Comparison of ENCODE assay signal across 20 cellular contexts in the genomic region with DNA sequence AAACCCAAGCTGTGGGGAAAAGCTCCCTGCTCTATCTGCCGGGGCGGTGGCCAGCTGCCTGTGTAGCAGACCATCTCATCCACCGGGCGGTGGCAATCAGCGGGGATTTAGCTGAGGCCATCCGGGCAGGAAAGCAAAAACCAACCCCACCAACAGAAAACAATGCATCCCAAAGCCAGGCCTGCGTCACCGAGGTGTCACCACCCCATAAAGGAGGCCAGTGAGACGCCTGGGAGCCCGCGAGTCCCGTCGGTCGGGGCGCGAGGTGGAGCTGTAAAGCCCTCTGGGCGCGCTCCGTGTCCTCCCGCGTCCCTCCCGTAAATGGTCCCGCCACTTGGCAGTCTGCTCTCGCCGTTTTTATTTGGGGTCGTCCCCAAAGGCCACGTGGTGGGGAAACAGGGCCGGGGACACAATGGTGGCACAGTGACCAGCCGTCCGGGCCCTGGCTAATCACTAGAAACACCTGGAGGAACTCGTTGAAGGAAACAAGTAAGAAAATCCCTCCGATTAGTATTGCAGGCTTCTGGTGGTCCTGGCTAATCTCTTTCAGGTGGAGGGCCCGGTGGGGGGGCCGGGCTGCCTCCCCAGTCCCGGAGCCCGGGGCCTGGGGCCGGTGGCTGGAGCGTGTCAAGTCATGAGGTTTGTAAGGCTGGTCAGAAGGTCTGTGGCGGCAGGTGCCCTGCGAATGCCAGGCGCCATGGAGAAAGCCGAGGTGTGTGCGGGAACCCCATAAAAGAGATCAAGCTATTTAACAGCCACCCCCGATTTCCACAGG.
A peak's percentile ranks its signal among the peaks of the same experiment; 100 is the strongest.
DNase-seq lines count a peak whose midpoint lies in the region; ATAC-seq and TF ChIP-seq lines count a peak whose summit lies in the region.
"Had no signal": no experiment of that assay in that cellular context is flagged by ENCODE, and none has a peak within 500 bp of the region (broad histone marks: within the 10 kb centered on the region; RNA-seq: fewer than 3 reads in every experiment).

No MANE protein-coding gene starts in this region.

- DNase-seq in heart left ventricle (peak in 2 of 5 donors; percentile 10 to 52), cardiac septum (ENCODE audit: low spot score) (no peak), WERI-Rb-1 (peak; percentile 15), left colon (peak in 1 of 2 donors; percentile 11), ureter (ENCODE audit: low spot score) (peak; percentile 47), OCI-M1 (lab: John Stamatoyannopoulos, UW) (no peak)
- DNase-seq in NK-92 treated with Interleukin-12 subunit alpha and Interleukin-12 subunit beta, amount 100 ng/mL, for 24 hours (lab: John Stamatoyannopoulos, UW): no peak
- DNase-seq in naive thymus-derived CD8-positive, alpha-beta T cell: no peak
- DNase-seq: activated CD4-positive, alpha-beta T cell treated with anti-CD3 and anti-CD28 coated beads, Interleukin-2, amount 10 ng/mL, durations not matched to agents 24 days and 14 days; activated naive CD4-positive, alpha-beta T cell treated with anti-CD3 and anti-CD28 coated beads, Interleukin-2, amount 10 ng/mL, durations not matched to agents 7 days and 5 days; activated T-cell treated with anti-CD3 and anti-CD28 coated beads, Interleukin-2, amount 50 U/mL, for 72 hours; gastrocnemius medialis; GDM1; natural killer cell; NCI-H1694 treated with DMSO at 0.1 percent for 48 hours; NCI-H226; pancreas; Peyer's patch had no signal

- POLR2A ChIA-PET in naive thymus-derived CD8-positive, alpha-beta T cell (lab: Charles Lee): no interaction called here

- no peaks in the 10 kb centered on the region for H3K36me3 ChIP-seq in heart left ventricle
- no peaks in the 10 kb centered on the region for H3K36me3 ChIP-seq in WERI-Rb-1
- H3K36me3 ChIP-seq: gastrocnemius medialis, pancreas, Peyer's patch, SJSA1 had no signal

- TF ChIP-seq POLR2A in heart left ventricle (IDR thresholded peaks at IDR 0.05): no peak

- H3K4me3 ChIP-seq in heart left ventricle (peak overlapping the region in 1 of 12 donors; percentile 3), WERI-Rb-1 (ENCODE audit: low read depth, low read length) (no peak overlapping the region)
- H3K4me3 ChIP-seq: gastrocnemius medialis, pancreas, Peyer's patch, SJSA1 had no signal

- no peaks in the 10 kb centered on the region for H3K9me3 Mint-ChIP-seq in naive thymus-derived CD8-positive, alpha-beta T cell
- H3K9me3 Mint-ChIP-seq: activated CD4-positive, alpha-beta T cell treated with anti-CD3 and anti-CD28 coated beads, Interleukin-2, amount 10 ng/mL, durations not matched to agents 24 days and 14 days; activated naive CD4-positive, alpha-beta T cell treated with anti-CD3 and anti-CD28 coated beads, Interleukin-2, amount 10 ng/mL, durations not matched to agents 7 days and 5 days; activated T-cell treated with anti-CD3 and anti-CD28 coated beads, Interleukin-2, amount 50 U/mL, for 72 hours; natural killer cell had no signal

- H3K27ac Mint-ChIP-seq in naive thymus-derived CD8-positive, alpha-beta T cell: no peak overlapping the region
- H3K27ac Mint-ChIP-seq: activated CD4-positive, alpha-beta T cell treated with anti-CD3 and anti-CD28 coated beads, Interleukin-2, amount 10 ng/mL, durations not matched to agents 24 days and 14 days; activated naive CD4-positive, alpha-beta T cell treated with anti-CD3 and anti-CD28 coated beads, Interleukin-2, amount 10 ng/mL, durations not matched to agents 7 days and 5 days; activated T-cell treated with anti-CD3 and anti-CD28 coated beads, Interleukin-2, amount 50 U/mL, for 72 hours; CD14-positive monocyte; natural killer cell had no signal

- ATAC-seq in heart left ventricle (peak in 3 of 4 donors; percentile 34 to 62 (median 44)), left colon (peak; percentile 28)
- no peak for ATAC-seq in naive thymus-derived CD8-positive, alpha-beta T cell
- ATAC-seq: activated T-cell treated with anti-CD3 and anti-CD28 coated beads, Interleukin-2, amount 50 U/mL, for 72 hours; gastrocnemius medialis; pancreas had no signal

- H3K27me3 ChIP-seq in heart left ventricle (peaks cover 0 to 65% (median 12%) of the 10 kb centered on the region in 9 donors), WERI-Rb-1 (ENCODE audit: insufficient read depth, low read depth, severe bottlenecking) (no peaks in the 10 kb centered on the region)
- H3K27me3 ChIP-seq: pancreas, Peyer's patch, SJSA1 had no signal

- H3K4me1 ChIP-seq in heart left ventricle: peaks cover 0 to 8% (median 0%) of the 10 kb centered on the region in 12 donors
- H3K4me1 ChIP-seq: gastrocnemius medialis, pancreas, Peyer's patch had no signal

- H3K27ac ChIP-seq in heart left ventricle (no peak overlapping the region), WERI-Rb-1 (no peak overlapping the region)
- H3K27ac ChIP-seq: gastrocnemius medialis, pancreas, Peyer's patch, SJSA1 had no signal

- intact Hi-C loops in heart left ventricle (cut with DNase I) (no loop called here), cardiac septum (cut with DNase I) (no loop called here), left colon (cut with DNase I, micrococcal nuclease) (no loop called here)

- H3K4me3 Mint-ChIP-seq in naive thymus-derived CD8-positive, alpha-beta T cell: no peak overlapping the region
- H3K4me3 Mint-ChIP-seq: activated CD4-positive, alpha-beta T cell treated with anti-CD3 and anti-CD28 coated beads, Interleukin-2, amount 10 ng/mL, durations not matched to agents 24 days and 14 days; activated naive CD4-positive, alpha-beta T cell treated with anti-CD3 and anti-CD28 coated beads, Interleukin-2, amount 10 ng/mL, durations not matched to agents 7 days and 5 days; activated T-cell treated with anti-CD3 and anti-CD28 coated beads, Interleukin-2, amount 50 U/mL, for 72 hours; CD14-positive monocyte; natural killer cell had no signal

- no peaks in the 10 kb centered on the region for H3K9me3 ChIP-seq in heart left ventricle
- H3K9me3 ChIP-seq in WERI-Rb-1 (ENCODE audit: severe bottlenecking): peaks cover 2% of the 10 kb centered on the region
- H3K9me3 ChIP-seq: gastrocnemius medialis, pancreas, Peyer's patch, SJSA1 had no signal

- H3K36me3 Mint-ChIP-seq in naive thymus-derived CD8-positive, alpha-beta T cell: peaks cover 0 to 2% (median 0%) of the 10 kb centered on the region in 3 donors
- H3K36me3 Mint-ChIP-seq: activated naive CD4-positive, alpha-beta T cell treated with anti-CD3 and anti-CD28 coated beads, Interleukin-2, amount 10 ng/mL, durations not matched to agents 7 days and 5 days; CD14-positive monocyte; natural killer cell had no signal

- H3K27me3 Mint-ChIP-seq in naive thymus-derived CD8-positive, alpha-beta T cell: peaks cover 15 to 64% (median 35%) of the 10 kb centered on the region in 5 donors

- H3K4me1 Mint-ChIP-seq in naive thymus-derived CD8-positive, alpha-beta T cell: peaks cover 0 to 2% (median under 1%) of the 10 kb centered on the region in 4 donors
- H3K4me1 Mint-ChIP-seq: activated CD4-positive, alpha-beta T cell treated with anti-CD3 and anti-CD28 coated beads, Interleukin-2, amount 10 ng/mL, durations not matched to agents 24 days and 14 days; activated naive CD4-positive, alpha-beta T cell treated with anti-CD3 and anti-CD28 coated beads, Interleukin-2, amount 10 ng/mL, durations not matched to agents 7 days and 5 days; CD14-positive monocyte; natural killer cell had no signal

- TF ChIP-seq CTCF in heart left ventricle (IDR thresholded peaks at IDR 0.05): no peak
- no peak for TF ChIP-seq CTCF in WERI-Rb-1 (IDR thresholded peaks at IDR 0.05; ENCODE audit: low read depth, low read length)

- WGBS in heart left ventricle, 4 donors: 25 to 28% (median 27%) methylated on average over 37 to 44 of the region's 44 CpGs

Comparison
In these comparisons a context has a peak if more than half of its experiments do, and no peak if none do; other contexts are left out.
1. ATAC-seq: peak in heart left ventricle (3 of 4) and left colon (single experiment); none in naive thymus-derived CD8-positive, alpha-beta T cell (0 of 2).
2. DNase-seq: peak in WERI-Rb-1 (single experiment) and ureter (single experiment); none in cardiac septum (single experiment), NK-92 treated with Interleukin-12 subunit alpha and Interleukin-12 subunit beta, amount 100 ng/mL, for 24 hours (single experiment), OCI-M1 (single experiment) and naive thymus-derived CD8-positive, alpha-beta T cell (0 of 10).